In genomic region chr5:145403959-145404358, GRCh38 we compare ENCODE assay signal across 29 cellular contexts.
"Had no signal": no experiment of that assay in that cellular context is flagged by ENCODE, and none has a peak within 500 bp of the region (broad histone marks: within the 10 kb centered on the region; RNA-seq: fewer than 3 reads in every experiment).

No MANE protein-coding gene starts in this region.

- H3K36me3 ChIP-seq: ascending aorta, cardiac muscle cell, colonic mucosa had no signal

- H3K27ac ChIP-seq: ascending aorta, cardiac muscle cell, colonic mucosa, VCaP had no signal

- DNase-seq: activated B cell treated with CpG ODN at 0.5 μM for 24 hours; activated CD4-positive, alpha-beta memory T cell treated with anti-CD3 and anti-CD28 coated beads, Interleukin-2, amount 10 ng/mL, durations not matched to agents 7 days and 5 days; activated CD4-positive, alpha-beta T cell treated with anti-CD3 and anti-CD28 coated beads for 4 hours; activated CD4-positive, alpha-beta T cell treated with anti-CD3 and anti-CD28 coated beads, Interleukin-2, amount 10 ng/mL, durations not matched to agents 24 days and 14 days; activated CD4-positive, alpha-beta T cell treated with anti-CD3 and anti-CD28 coated beads, Interleukin-2, amount 50 U/mL, for 1 hour; activated CD4-positive, alpha-beta T cell treated with anti-CD3 and anti-CD28 coated beads, Interleukin-2, amount 50 U/mL, for 48 hours; activated CD4-positive, CD25-positive, alpha-beta regulatory T cell treated with anti-CD3 and anti-CD28 coated beads, Interleukin-2, amount 50 U/mL, for 72 hours; activated CD8-positive, alpha-beta memory T cell treated with anti-CD3 and anti-CD28 coated beads for 24 hours; activated CD8-positive, alpha-beta memory T cell treated with anti-CD3 and anti-CD28 coated beads, Interleukin-2, amount 10 ng/mL, durations not matched to agents 7 days and 5 days; activated CD8-positive, alpha-beta memory T cell treated with anti-CD3 and anti-CD28 coated beads, Interleukin-2, amount 50 U/mL, for 48 hours; activated CD8-positive, alpha-beta T cell treated with anti-CD3 and anti-CD28 coated beads, Interleukin-2, amount 10 ng/mL, durations not matched to agents 7 days and 5 days; activated effector memory CD4-positive, alpha-beta T cell treated with Interleukin-2 at 50 U/mL for 16 hours; activated gamma-delta T cell; activated naive CD4-positive, alpha-beta T cell treated with anti-CD3 and anti-CD28 coated beads, Interleukin-2, amount 10 ng/mL, durations not matched to agents 7 days and 5 days; activated naive CD4-positive, alpha-beta T cell treated with Interleukin-2 at 50 U/mL for 16 hours; activated naive CD8-positive, alpha-beta T cell treated with anti-CD3 and anti-CD28 coated beads, Interleukin-2, amount 10 ng/mL, durations not matched to agents 7 days and 5 days; activated naive CD8-positive, alpha-beta T cell treated with anti-CD3 and anti-CD28 coated beads, Interleukin-2, amount 50 U/mL, for 24 hours; activated T-cell treated with anti-CD3 and anti-CD28 coated beads, Interleukin-2, amount 50 U/mL, for 24 hours; activated T-cell treated with anti-CD3 and anti-CD28 coated beads, Interleukin-2, amount 50 U/mL, for 48 hours; amygdala; anterior cingulate cortex; caudate nucleus; cerebellar nuclear complex; colonic mucosa; T-helper 2 cell; T-helper 9 cell had no signal

- H3K4me1 ChIP-seq: ascending aorta, colonic mucosa had no signal

- H3K4me3 ChIP-seq: ascending aorta, cardiac muscle cell, colonic mucosa had no signal

- H3K27me3 ChIP-seq: ascending aorta, cardiac muscle cell, colonic mucosa had no signal

- ATAC-seq: activated CD8-positive, alpha-beta memory T cell treated with anti-CD3 and anti-CD28 coated beads, Interleukin-2, amount 10 ng/mL, durations not matched to agents 7 days and 5 days; activated CD8-positive, alpha-beta T cell treated with anti-CD3 and anti-CD28 coated beads, Interleukin-2, amount 10 ng/mL, durations not matched to agents 7 days and 5 days; activated naive CD8-positive, alpha-beta T cell treated with anti-CD3 and anti-CD28 coated beads, Interleukin-2, amount 50 U/mL, for 24 hours had no signal

- H3K9me3 ChIP-seq: colonic mucosa had no signal
